In genomic region chr7:65749039-65749438, GRCh38 we compare ENCODE assay signal across 26 cellular contexts.
DNase-seq lines count a peak whose midpoint lies in the region; ATAC-seq and TF ChIP-seq lines count a peak whose summit lies in the region.
"Had no signal": no experiment of that assay in that cellular context is flagged by ENCODE, and none has a peak within 500 bp of the region (broad histone marks: within the 10 kb centered on the region; RNA-seq: fewer than 3 reads in every experiment).

No MANE protein-coding gene starts in this region.

- no peaks in the 10 kb centered on the region for H4K20me1 ChIP-seq in neural cell (ENCODE audit: insufficient read depth)

- POLR2A ChIA-PET in WTC11 (lab: Charles Lee): no interaction called here

- 90 to 97% (median 94%) methylated on average over 4 of the region's 4 CpGs for WGBS in heart left ventricle, 4 donors

- H3K9me3 ChIP-seq in right atrium auricular region (no peaks in the 10 kb centered on the region), heart left ventricle (no peaks in the 10 kb centered on the region), neural cell (ENCODE audit: low read length) (no peaks in the 10 kb centered on the region), mucosa of descending colon (no peaks in the 10 kb centered on the region)
- H3K9me3 ChIP-seq: HAP-1, lower lobe of right lung, neutrophil, prostate gland, uterus had no signal

- H3K4me1 ChIP-seq in right atrium auricular region (peaks cover 0 to 21% of the 10 kb centered on the region in 2 donors), heart left ventricle (peaks cover 0 to 27% (median 12%) of the 10 kb centered on the region in 12 donors), mucosa of descending colon (ENCODE audit: low read depth) (peaks cover 9% of the 10 kb centered on the region)

- H3K27ac ChIP-seq in right atrium auricular region (no peak overlapping the region), heart left ventricle (peak overlapping the region in 1 of 12 donors; percentile 93), neural cell (ENCODE audit: low read length) (no peak overlapping the region)
- H3K27ac ChIP-seq: neutrophil, WERI-Rb-1 had no signal

- no peak overlapping the region for H3K4me2 ChIP-seq in neural cell (ENCODE audit: low read length)

- H3K4me3 Mint-ChIP-seq in brain: peak overlapping the region in 4 of 5 experiments; percentile 94 to 99 (median 96)
- H3K4me3 Mint-ChIP-seq in activated T-helper 2 cell treated with anti-CD3 and anti-CD28 coated beads, Interferon-gamma antibody, Interleukin-2, Interleukin-4, amounts not matched to agents 10 μg/mL and 5 μg/mL and 100 μg/mL, durations not matched to agents 14 hours and 24 hours and 36 hours (ENCODE audit: low read depth): no peak overlapping the region
- H3K4me3 Mint-ChIP-seq in WTC11: no peak overlapping the region

- TF ChIP-seq CTCF in right atrium auricular region (IDR thresholded peaks at IDR 0.05) (no peak), heart left ventricle (IDR thresholded peaks at IDR 0.05) (no peak), brain (conservative IDR thresholded peaks at IDR 0.05) (no peak), neural cell (IDR thresholded peaks at IDR 0.05; ENCODE audit: poor library complexity, severe bottlenecking) (no peak), mucosa of descending colon (IDR thresholded peaks at IDR 0.05) (no peak), WTC11 (IDR thresholded peaks at IDR 0.05) (no peak)

- H3K36me3 ChIP-seq in right atrium auricular region (no peaks in the 10 kb centered on the region), heart left ventricle (peaks cover 0 to 11% (median 0%) of the 10 kb centered on the region in 9 donors), neural cell (ENCODE audit: insufficient read depth, low read length) (no peaks in the 10 kb centered on the region), mucosa of descending colon (ENCODE audit: low read depth) (no peaks in the 10 kb centered on the region)
- H3K36me3 ChIP-seq: neutrophil, prostate gland, uterus had no signal

- H3K4me3 ChIP-seq in right atrium auricular region (no peak overlapping the region), heart left ventricle (no peak overlapping the region), neural cell (ENCODE audit: low read length) (peak overlapping the region; percentile 93), mucosa of descending colon (no peak overlapping the region)
- H3K4me3 ChIP-seq: lower lobe of right lung, prostate gland, uterus had no signal

- peaks cover 7% of the 10 kb centered on the region for H3K36me3 Mint-ChIP-seq in brain
- peaks cover 12% of the 10 kb centered on the region for H3K36me3 Mint-ChIP-seq in activated T-helper 2 cell treated with anti-CD3 and anti-CD28 coated beads, Interferon-gamma antibody, Interleukin-2, Interleukin-4, amounts not matched to agents 10 μg/mL and 5 μg/mL and 100 μg/mL, durations not matched to agents 14 hours and 24 hours and 36 hours (ENCODE audit: low read depth)
- peaks cover 5% of the 10 kb centered on the region; the same call in 1 of the 2 replicates for H3K36me3 Mint-ChIP-seq in WTC11

- H2AFZ ChIP-seq in neural cell (ENCODE audit: low read depth, low read length): no peak overlapping the region

- TF ChIP-seq RAD21 in neural cell (conservative IDR thresholded peaks at IDR 0.05): no peak

- peaks cover 21% of the 10 kb centered on the region for H3K79me2 ChIP-seq in neural cell (replicated peaks; ENCODE audit: insufficient read depth, low read length)

- H3K27ac Mint-ChIP-seq in brain (no peak overlapping the region), WTC11 (no peak overlapping the region)
- H3K27ac Mint-ChIP-seq in activated T-helper 2 cell treated with anti-CD3 and anti-CD28 coated beads, Interferon-gamma antibody, Interleukin-2, Interleukin-4, amounts not matched to agents 10 μg/mL and 5 μg/mL and 100 μg/mL, durations not matched to agents 14 hours and 24 hours and 36 hours: no peak overlapping the region
- H3K27ac Mint-ChIP-seq: stimulated activated naive B cell treated with anti-CD40 and anti-IgM and Interleukin-4, amounts not matched to agents 10 μg/mL and 1 μg/mL and 100 μg/mL, for 72 hours had no signal

- peaks cover 8% of the 10 kb centered on the region for H3K27me3 Mint-ChIP-seq in brain
- no peaks in the 10 kb centered on the region for H3K27me3 Mint-ChIP-seq in activated T-helper 2 cell treated with anti-CD3 and anti-CD28 coated beads, Interferon-gamma antibody, Interleukin-2, Interleukin-4, amounts not matched to agents 10 μg/mL and 5 μg/mL and 100 μg/mL, durations not matched to agents 14 hours and 24 hours and 36 hours (ENCODE audit: low read depth)
- H3K27me3 Mint-ChIP-seq in WTC11 (ENCODE audit: low read depth): no peaks in the 10 kb centered on the region
- H3K27me3 Mint-ChIP-seq: stimulated activated naive B cell treated with anti-CD40 and anti-IgM and Interleukin-4, amounts not matched to agents 10 μg/mL and 1 μg/mL and 100 μg/mL, for 72 hours had no signal

- H3K9me3 Mint-ChIP-seq in brain (peaks cover 0 to 5% (median 0%) of the 10 kb centered on the region in 5 experiments), WTC11 (no peaks in the 10 kb centered on the region)
- H3K9me3 Mint-ChIP-seq in activated T-helper 2 cell treated with anti-CD3 and anti-CD28 coated beads, Interferon-gamma antibody, Interleukin-2, Interleukin-4, amounts not matched to agents 10 μg/mL and 5 μg/mL and 100 μg/mL, durations not matched to agents 14 hours and 24 hours and 36 hours: no peaks in the 10 kb centered on the region
- H3K9me3 Mint-ChIP-seq: activated naive CD4-positive, alpha-beta T cell treated with anti-CD3 and anti-CD28 coated beads, Interleukin-2, amount 50 U/mL, for 72 hours; stimulated activated naive B cell treated with anti-CD40 and anti-IgM and Interleukin-4, amounts not matched to agents 10 μg/mL and 1 μg/mL and 100 μg/mL, for 72 hours had no signal

- ATAC-seq in heart left ventricle (no peak), mucosa of descending colon (no peak), GM19324 (IDR thresholded peaks at IDR 0.05; ENCODE audit: low FRiP score, unreplicated experiment) (no peak), WTC11 (no peak)
- ATAC-seq: activated naive CD4-positive, alpha-beta T cell treated with anti-CD3 and anti-CD28 coated beads, Interleukin-2, amount 50 U/mL, for 72 hours; lower lobe of right lung; stimulated activated naive B cell treated with anti-CD40 and anti-IgM and Interleukin-4, amounts not matched to agents 10 μg/mL and 1 μg/mL and 100 μg/mL, for 72 hours had no signal

- CTCF ChIA-PET in WTC11 (lab: Charles Lee): interaction anchor here (1.3 kb wide), 1 partner anchor 17 kb away, joined by 4 read pairs; no protein-coding TSS in a partner anchor

- H3F3A ChIP-seq in neural cell (ENCODE audit: insufficient read depth, low read length, poor library complexity, severe bottlenecking): no peaks in the 10 kb centered on the region

- no peak for TF ChIP-seq POLR2A in heart left ventricle (IDR thresholded peaks at IDR 0.05)

- intact Hi-C loops in heart left ventricle (cut with DNase I) (loop anchor here in 1 of 10 donors (10.0 kb wide), 1 partner anchor 246 kb away; no protein-coding TSS in a partner anchor), mucosa of descending colon (cut with DNase I, micrococcal nuclease) (no loop called here)
- intact Hi-C loops in activated T-helper 2 cell treated with anti-CD3 and anti-CD28 coated beads, Interferon-gamma antibody, Interleukin-2, Interleukin-4, amounts not matched to agents 10 μg/mL and 5 μg/mL and 100 μg/mL, durations not matched to agents 14 hours and 24 hours and 36 hours (cut with micrococcal nuclease): no loop called here

- TF ChIP-seq EP300 in neural cell (conservative IDR thresholded peaks at IDR 0.05; ENCODE audit: poor library complexity, severe bottlenecking): no peak

- no peaks in the 10 kb centered on the region for H3K9me2 ChIP-seq in neural cell (ENCODE audit: insufficient read depth, low read length)

- no peak overlapping the region for H3K9ac ChIP-seq in neural cell (ENCODE audit: low read length)

- H3K4me1 Mint-ChIP-seq in brain (peaks cover 44% of the 10 kb centered on the region), WTC11 (peaks cover 3% of the 10 kb centered on the region; the same call in 1 of the 2 replicates)
- peaks cover 12% of the 10 kb centered on the region for H3K4me1 Mint-ChIP-seq in activated T-helper 2 cell treated with anti-CD3 and anti-CD28 coated beads, Interferon-gamma antibody, Interleukin-2, Interleukin-4, amounts not matched to agents 10 μg/mL and 5 μg/mL and 100 μg/mL, durations not matched to agents 14 hours and 24 hours and 36 hours (ENCODE audit: low read depth)

- H3K27me3 ChIP-seq in right atrium auricular region (no peaks in the 10 kb centered on the region), heart left ventricle (no peaks in the 10 kb centered on the region), neural cell (ENCODE audit: insufficient read depth, low read depth, low read length) (no peaks in the 10 kb centered on the region)
- H3K27me3 ChIP-seq: neutrophil, uterus had no signal

- peak; percentile 11 for DNase-seq in right atrium auricular region (ENCODE audit: low spot score)
- DNase-seq in heart left ventricle: no peak
- DNase-seq in mucosa of descending colon: no peak
- no peak for DNase-seq in activated T-helper 2 cell treated with anti-CD3 and anti-CD28 coated beads, Interferon-gamma antibody, Interleukin-2, Interleukin-4, amounts not matched to agents 10 μg/mL and 5 μg/mL and 100 μg/mL, durations not matched to agents 14 hours and 24 hours and 36 hours (ENCODE audit: low spot score)
- no peak for DNase-seq in WTC11 (ENCODE audit: low spot score)
- DNase-seq: activated CD4-positive, alpha-beta T cell treated with anti-CD3 and anti-CD28 coated beads, Interleukin-2, amount 50 U/mL, for 4 hours; COR-L47; effector memory CD4-positive, alpha-beta T cell; foreskin fibroblast; GF-D8; KBM-7; lower lobe of right lung; NCI-H1436; NCI-H2107; stimulated activated CD4-positive, alpha-beta T cell treated with anti-CD3 and anti-CD28 coated beads, Interleukin-15, amount 100 ng/mL, for 24 hours; stimulated activated naive B cell treated with anti-CD40 and anti-IgM and Interleukin-4, amounts not matched to agents 10 μg/mL and 1 μg/mL and 100 μg/mL, for 72 hours; T1000; uterus; WERI-Rb-1 had no signal

TF ChIP-seq in WTC11, 78 proteins besides CTCF, POLR2A, EP300 and RAD21 (continues in another document):
- TF ChIP-seq PRRX2 (CRISPR knock-in tag; IDR thresholded peaks at IDR 0.05) (no peak), ZNF512 (CRISPR knock-in tag; IDR thresholded peaks at IDR 0.05; ENCODE audit: borderline replicate concordance) (no peak)

Comparison
In these comparisons a context has a peak if more than half of its experiments do, and no peak if none do; other contexts are left out.
1. H3K4me3 Mint-ChIP-seq: peak in brain (4 of 5); none in activated T-helper 2 cell treated with anti-CD3 and anti-CD28 coated beads, Interferon-gamma antibody, Interleukin-2, Interleukin-4, amounts not matched to agents 10 μg/mL and 5 μg/mL and 100 μg/mL, durations not matched to agents 14 hours and 24 hours and 36 hours (single experiment) and WTC11 (single experiment).